1 cellular context compared by ENCODE assay signal in the genomic region with DNA sequence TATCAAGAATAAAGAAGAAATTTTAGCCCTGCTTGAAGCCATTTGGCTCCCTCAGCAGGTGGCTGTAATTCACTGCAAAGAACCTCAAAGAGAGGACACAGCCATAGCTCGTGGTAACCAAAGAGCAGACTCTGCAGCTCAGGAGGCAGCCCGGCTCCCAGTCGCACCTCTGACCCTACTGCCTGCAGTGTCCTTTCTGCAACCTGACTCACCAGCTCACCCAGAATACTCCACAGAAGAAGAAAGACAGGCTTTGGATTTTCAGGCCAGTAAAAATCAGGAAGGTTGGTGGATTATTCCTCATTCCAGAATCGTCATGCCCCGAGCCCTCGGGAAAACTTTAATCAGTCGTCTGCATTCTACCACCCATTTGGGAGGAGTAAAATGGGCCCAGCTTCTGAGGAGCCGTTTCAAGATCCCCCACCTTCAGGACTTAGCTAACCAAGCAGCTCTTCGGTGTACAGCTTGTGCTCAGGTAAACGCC.
TF ChIP-seq lines count a peak whose summit lies in the region.

No MANE protein-coding gene starts in this region.

TF ChIP-seq in GM23338, 12 proteins besides CTCF, POLR2A, EP300 and RAD21 (continued from another document):
- TF ChIP-seq, protein P1, sequence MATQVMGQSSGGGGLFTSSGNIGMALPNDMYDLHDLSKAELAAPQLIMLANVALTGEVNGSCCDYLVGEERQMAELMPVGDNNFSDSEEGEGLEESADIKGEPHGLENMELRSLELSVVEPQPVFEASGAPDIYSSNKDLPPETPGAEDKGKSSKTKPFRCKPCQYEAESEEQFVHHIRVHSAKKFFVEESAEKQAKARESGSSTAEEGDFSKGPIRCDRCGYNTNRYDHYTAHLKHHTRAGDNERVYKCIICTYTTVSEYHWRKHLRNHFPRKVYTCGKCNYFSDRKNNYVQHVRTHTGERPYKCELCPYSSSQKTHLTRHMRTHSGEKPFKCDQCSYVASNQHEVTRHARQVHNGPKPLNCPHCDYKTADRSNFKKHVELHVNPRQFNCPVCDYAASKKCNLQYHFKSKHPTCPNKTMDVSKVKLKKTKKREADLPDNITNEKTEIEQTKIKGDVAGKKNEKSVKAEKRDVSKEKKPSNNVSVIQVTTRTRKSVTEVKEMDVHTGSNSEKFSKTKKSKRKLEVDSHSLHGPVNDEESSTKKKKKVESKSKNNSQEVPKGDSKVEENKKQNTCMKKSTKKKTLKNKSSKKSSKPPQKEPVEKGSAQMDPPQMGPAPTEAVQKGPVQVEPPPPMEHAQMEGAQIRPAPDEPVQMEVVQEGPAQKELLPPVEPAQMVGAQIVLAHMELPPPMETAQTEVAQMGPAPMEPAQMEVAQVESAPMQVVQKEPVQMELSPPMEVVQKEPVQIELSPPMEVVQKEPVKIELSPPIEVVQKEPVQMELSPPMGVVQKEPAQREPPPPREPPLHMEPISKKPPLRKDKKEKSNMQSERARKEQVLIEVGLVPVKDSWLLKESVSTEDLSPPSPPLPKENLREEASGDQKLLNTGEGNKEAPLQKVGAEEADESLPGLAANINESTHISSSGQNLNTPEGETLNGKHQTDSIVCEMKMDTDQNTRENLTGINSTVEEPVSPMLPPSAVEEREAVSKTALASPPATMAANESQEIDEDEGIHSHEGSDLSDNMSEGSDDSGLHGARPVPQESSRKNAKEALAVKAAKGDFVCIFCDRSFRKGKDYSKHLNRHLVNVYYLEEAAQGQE (IDR thresholded peaks at IDR 0.05; ENCODE audit: unreplicated experiment) = no peak
TF ChIP-seq in GM23338: peak in this region for 0.
